ENCODE assay signal across 2 cellular contexts in genomic region chr3:124615896-124616543, GRCh38.
TF ChIP-seq lines count a peak whose summit lies in the region.

No MANE protein-coding gene starts in this region.

TF ChIP-seq in GM12891, 5 proteins besides CTCF, POLR2A, EP300 and RAD21:
- no peak for TF ChIP-seq POLR2AphosphoS5 (IDR thresholded peaks at IDR 0.05; ENCODE audit: low read depth, low read length)

TF ChIP-seq in K562, 482 proteins besides CTCF, POLR2A, EP300 and RAD21:
- TF ChIP-seq SMARCB1 (IDR thresholded peaks at IDR 0.05; ENCODE audit: insufficient read length, low read depth): no peak
- TF ChIP-seq RFX5 (IDR thresholded peaks at IDR 0.05; ENCODE audit: low read depth, low read length): no peak
- TF ChIP-seq CBFA2T2 (conservative IDR thresholded peaks at IDR 0.05): no peak
- TF ChIP-seq, protein P1, sequence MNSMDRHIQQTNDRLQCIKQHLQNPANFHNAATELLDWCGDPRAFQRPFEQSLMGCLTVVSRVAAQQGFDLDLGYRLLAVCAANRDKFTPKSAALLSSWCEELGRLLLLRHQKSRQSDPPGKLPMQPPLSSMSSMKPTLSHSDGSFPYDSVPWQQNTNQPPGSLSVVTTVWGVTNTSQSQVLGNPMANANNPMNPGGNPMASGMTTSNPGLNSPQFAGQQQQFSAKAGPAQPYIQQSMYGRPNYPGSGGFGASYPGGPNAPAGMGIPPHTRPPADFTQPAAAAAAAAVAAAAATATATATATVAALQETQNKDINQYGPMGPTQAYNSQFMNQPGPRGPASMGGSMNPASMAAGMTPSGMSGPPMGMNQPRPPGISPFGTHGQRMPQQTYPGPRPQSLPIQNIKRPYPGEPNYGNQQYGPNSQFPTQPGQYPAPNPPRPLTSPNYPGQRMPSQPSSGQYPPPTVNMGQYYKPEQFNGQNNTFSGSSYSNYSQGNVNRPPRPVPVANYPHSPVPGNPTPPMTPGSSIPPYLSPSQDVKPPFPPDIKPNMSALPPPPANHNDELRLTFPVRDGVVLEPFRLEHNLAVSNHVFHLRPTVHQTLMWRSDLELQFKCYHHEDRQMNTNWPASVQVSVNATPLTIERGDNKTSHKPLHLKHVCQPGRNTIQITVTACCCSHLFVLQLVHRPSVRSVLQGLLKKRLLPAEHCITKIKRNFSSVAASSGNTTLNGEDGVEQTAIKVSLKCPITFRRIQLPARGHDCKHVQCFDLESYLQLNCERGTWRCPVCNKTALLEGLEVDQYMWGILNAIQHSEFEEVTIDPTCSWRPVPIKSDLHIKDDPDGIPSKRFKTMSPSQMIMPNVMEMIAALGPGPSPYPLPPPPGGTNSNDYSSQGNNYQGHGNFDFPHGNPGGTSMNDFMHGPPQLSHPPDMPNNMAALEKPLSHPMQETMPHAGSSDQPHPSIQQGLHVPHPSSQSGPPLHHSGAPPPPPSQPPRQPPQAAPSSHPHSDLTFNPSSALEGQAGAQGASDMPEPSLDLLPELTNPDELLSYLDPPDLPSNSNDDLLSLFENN (IDR thresholded peaks at IDR 0.05; ENCODE audit: low read depth in 2 of 2, low read length in 2 of 2): no peak
- no peak for TF ChIP-seq CHD4 (IDR thresholded peaks at IDR 0.05; ENCODE audit: insufficient read depth, insufficient replicate concordance, low read depth, low read length, poor library complexity, severe bottlenecking)
- TF ChIP-seq MEF2D (tag; conservative IDR thresholded peaks at IDR 0.05; ENCODE audit: low read depth): no peak
- no peak for TF ChIP-seq SAFB (IDR thresholded peaks at IDR 0.05; ENCODE audit: borderline replicate concordance, low read depth, low read length)
- TF ChIP-seq, protein P2, sequence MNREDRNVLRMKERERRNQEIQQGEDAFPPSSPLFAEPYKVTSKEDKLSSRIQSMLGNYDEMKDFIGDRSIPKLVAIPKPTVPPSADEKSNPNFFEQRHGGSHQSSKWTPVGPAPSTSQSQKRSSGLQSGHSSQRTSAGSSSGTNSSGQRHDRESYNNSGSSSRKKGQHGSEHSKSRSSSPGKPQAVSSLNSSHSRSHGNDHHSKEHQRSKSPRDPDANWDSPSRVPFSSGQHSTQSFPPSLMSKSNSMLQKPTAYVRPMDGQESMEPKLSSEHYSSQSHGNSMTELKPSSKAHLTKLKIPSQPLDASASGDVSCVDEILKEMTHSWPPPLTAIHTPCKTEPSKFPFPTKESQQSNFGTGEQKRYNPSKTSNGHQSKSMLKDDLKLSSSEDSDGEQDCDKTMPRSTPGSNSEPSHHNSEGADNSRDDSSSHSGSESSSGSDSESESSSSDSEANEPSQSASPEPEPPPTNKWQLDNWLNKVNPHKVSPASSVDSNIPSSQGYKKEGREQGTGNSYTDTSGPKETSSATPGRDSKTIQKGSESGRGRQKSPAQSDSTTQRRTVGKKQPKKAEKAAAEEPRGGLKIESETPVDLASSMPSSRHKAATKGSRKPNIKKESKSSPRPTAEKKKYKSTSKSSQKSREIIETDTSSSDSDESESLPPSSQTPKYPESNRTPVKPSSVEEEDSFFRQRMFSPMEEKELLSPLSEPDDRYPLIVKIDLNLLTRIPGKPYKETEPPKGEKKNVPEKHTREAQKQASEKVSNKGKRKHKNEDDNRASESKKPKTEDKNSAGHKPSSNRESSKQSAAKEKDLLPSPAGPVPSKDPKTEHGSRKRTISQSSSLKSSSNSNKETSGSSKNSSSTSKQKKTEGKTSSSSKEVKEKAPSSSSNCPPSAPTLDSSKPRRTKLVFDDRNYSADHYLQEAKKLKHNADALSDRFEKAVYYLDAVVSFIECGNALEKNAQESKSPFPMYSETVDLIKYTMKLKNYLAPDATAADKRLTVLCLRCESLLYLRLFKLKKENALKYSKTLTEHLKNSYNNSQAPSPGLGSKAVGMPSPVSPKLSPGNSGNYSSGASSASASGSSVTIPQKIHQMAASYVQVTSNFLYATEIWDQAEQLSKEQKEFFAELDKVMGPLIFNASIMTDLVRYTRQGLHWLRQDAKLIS (CRISPR knock-in tag; IDR thresholded peaks at IDR 0.05): no peak
- TF ChIP-seq ILF3 (IDR thresholded peaks at IDR 0.05; ENCODE audit: borderline replicate concordance): no peak
- TF ChIP-seq ZNF445 (CRISPR knock-in tag; IDR thresholded peaks at IDR 0.05; ENCODE audit: low read depth): no peak
- TF ChIP-seq CCAR2 (IDR thresholded peaks at IDR 0.05; ENCODE audit: low read depth, low read length): no peak
- no peak for TF ChIP-seq ZNF133 (CRISPR knock-in tag; IDR thresholded peaks at IDR 0.05)
- TF ChIP-seq SNRNP70 (optimal IDR thresholded peaks at IDR 0.05; ENCODE audit: low read depth, low read length): no peak
- no peak for TF ChIP-seq ZSCAN29 (IDR thresholded peaks at IDR 0.05)
- TF ChIP-seq, protein P3, sequence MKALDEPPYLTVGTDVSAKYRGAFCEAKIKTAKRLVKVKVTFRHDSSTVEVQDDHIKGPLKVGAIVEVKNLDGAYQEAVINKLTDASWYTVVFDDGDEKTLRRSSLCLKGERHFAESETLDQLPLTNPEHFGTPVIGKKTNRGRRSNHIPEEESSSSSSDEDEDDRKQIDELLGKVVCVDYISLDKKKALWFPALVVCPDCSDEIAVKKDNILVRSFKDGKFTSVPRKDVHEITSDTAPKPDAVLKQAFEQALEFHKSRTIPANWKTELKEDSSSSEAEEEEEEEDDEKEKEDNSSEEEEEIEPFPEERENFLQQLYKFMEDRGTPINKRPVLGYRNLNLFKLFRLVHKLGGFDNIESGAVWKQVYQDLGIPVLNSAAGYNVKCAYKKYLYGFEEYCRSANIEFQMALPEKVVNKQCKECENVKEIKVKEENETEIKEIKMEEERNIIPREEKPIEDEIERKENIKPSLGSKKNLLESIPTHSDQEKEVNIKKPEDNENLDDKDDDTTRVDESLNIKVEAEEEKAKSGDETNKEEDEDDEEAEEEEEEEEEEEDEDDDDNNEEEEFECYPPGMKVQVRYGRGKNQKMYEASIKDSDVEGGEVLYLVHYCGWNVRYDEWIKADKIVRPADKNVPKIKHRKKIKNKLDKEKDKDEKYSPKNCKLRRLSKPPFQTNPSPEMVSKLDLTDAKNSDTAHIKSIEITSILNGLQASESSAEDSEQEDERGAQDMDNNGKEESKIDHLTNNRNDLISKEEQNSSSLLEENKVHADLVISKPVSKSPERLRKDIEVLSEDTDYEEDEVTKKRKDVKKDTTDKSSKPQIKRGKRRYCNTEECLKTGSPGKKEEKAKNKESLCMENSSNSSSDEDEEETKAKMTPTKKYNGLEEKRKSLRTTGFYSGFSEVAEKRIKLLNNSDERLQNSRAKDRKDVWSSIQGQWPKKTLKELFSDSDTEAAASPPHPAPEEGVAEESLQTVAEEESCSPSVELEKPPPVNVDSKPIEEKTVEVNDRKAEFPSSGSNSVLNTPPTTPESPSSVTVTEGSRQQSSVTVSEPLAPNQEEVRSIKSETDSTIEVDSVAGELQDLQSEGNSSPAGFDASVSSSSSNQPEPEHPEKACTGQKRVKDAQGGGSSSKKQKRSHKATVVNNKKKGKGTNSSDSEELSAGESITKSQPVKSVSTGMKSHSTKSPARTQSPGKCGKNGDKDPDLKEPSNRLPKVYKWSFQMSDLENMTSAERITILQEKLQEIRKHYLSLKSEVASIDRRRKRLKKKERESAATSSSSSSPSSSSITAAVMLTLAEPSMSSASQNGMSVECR (CRISPR knock-in tag; IDR thresholded peaks at IDR 0.05): no peak
- no peak for TF ChIP-seq NCOA6 (IDR thresholded peaks at IDR 0.05)
- no peak for TF ChIP-seq MTF1 (CRISPR knock-in tag; IDR thresholded peaks at IDR 0.05; ENCODE audit: borderline replicate concordance)
- no peak for TF ChIP-seq E2F1 (CRISPR knock-in tag; IDR thresholded peaks at IDR 0.05)
